1 cellular context compared by ENCODE assay signal in the genomic region with DNA sequence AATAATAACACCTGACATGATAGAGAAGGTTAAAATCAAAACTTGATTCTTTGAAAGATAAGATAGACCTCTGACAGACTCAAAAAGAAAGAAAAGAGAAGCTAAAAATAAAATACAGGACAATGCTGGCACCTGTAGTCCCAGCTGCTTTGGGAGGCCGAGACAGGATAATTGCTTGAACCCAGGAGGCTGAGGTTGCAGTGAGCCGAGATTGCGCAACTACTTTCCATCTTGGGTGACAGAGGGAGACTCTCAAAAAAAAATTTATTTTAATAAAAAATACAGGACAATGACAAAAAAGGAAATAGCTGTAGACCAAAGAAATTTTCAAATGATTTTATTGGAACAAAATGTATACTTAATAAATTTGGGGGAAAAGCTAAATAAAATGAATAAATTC.
TF ChIP-seq lines count a peak whose summit lies in the region.

No MANE protein-coding gene starts in this region.

TF ChIP-seq in SK-N-SH treated with all-trans-retinoic acid at 6 μM for 48 hours, 23 proteins besides CTCF, POLR2A, EP300 and RAD21 (continued from another document):
- TF ChIP-seq CSRNP3 (CRISPR knock-in tag; IDR thresholded peaks at IDR 0.05) (no peak), POU6F1 (CRISPR knock-in tag; IDR thresholded peaks at IDR 0.05; ENCODE audit: borderline replicate concordance, low read depth) (no peak), TOX (CRISPR knock-in tag; IDR thresholded peaks at IDR 0.05; ENCODE audit: borderline replicate concordance) (no peak)
